In genomic region chr2:203629699-203630098, GRCh38 we compare ENCODE assay signal across 34 cellular contexts.
"Had no signal": no experiment of that assay in that cellular context is flagged by ENCODE, and none has a peak within 500 bp of the region (broad histone marks: within the 10 kb centered on the region; RNA-seq: fewer than 3 reads in every experiment).

No MANE protein-coding gene starts in this region.

- H3K9me3 ChIP-seq: MG63, SJCRH30 had no signal

- H3K27me3 Mint-ChIP-seq: activated CD4-positive, alpha-beta memory T cell treated with anti-CD3 and anti-CD28 coated beads for 36 hours; activated naive CD8-positive, alpha-beta T cell treated with anti-CD3 and anti-CD28 coated beads for 36 hours; activated T-helper 17 cell treated with anti-CD3 and anti-CD28 coated beads, Interleukin-2, amount 50 U/mL, for 72 hours had no signal

- H3K27ac ChIP-seq: brain microvascular endothelial cell, cardiac muscle cell, SJCRH30, SK-N-MC had no signal

- ATAC-seq: activated CD8-positive, alpha-beta memory T cell treated with anti-CD3 and anti-CD28 coated beads, Interleukin-2, amount 10 ng/mL, durations not matched to agents 7 days and 5 days; activated T-cell treated with anti-CD3 and anti-CD28 coated beads, Interleukin-2, amount 50 U/mL, for 72 hours; activated T-helper 17 cell treated with anti-CD3 and anti-CD28 coated beads, Interleukin-2, amount 50 U/mL, for 72 hours; K562; Panc1; WTC11 had no signal

- H3K4me3 Mint-ChIP-seq: activated CD4-positive, alpha-beta memory T cell treated with anti-CD3 and anti-CD28 coated beads for 36 hours; activated CD8-positive, alpha-beta memory T cell treated with anti-CD3 and anti-CD28 coated beads, Interleukin-2, amount 10 ng/mL, durations not matched to agents 7 days and 5 days; activated naive CD8-positive, alpha-beta T cell treated with anti-CD3 and anti-CD28 coated beads for 36 hours; activated T-cell treated with anti-CD3 and anti-CD28 coated beads, Interleukin-2, amount 50 U/mL, for 72 hours; activated T-helper 17 cell treated with anti-CD3 and anti-CD28 coated beads, Interleukin-2, amount 50 U/mL, for 72 hours; WTC11 had no signal

- DNase-seq: activated CD4-positive, alpha-beta memory T cell treated with anti-CD3 and anti-CD28 coated beads for 36 hours; activated CD4-positive, alpha-beta T cell treated with anti-CD3 and anti-CD28 coated beads for 4 hours; activated CD4-positive, alpha-beta T cell treated with anti-CD3 and anti-CD28 coated beads, Interleukin-2, amount 50 U/mL, for 1 hour; activated CD4-positive, CD25-positive, alpha-beta regulatory T cell treated with anti-CD3 and anti-CD28 coated beads, Interleukin-2, amount 50 U/mL, for 72 hours; activated CD8-positive, alpha-beta memory T cell treated with anti-CD3 and anti-CD28 coated beads for 24 hours; activated CD8-positive, alpha-beta memory T cell treated with anti-CD3 and anti-CD28 coated beads, Interleukin-2, amount 10 ng/mL, durations not matched to agents 7 days and 5 days; activated CD8-positive, alpha-beta memory T cell treated with anti-CD3 and anti-CD28 coated beads, Interleukin-2, amount 50 U/mL, for 48 hours; activated effector memory CD4-positive, alpha-beta T cell treated with anti-CD3 and anti-CD28 coated beads, Interleukin-2, amount 50 U/mL, for 16 hours; activated naive CD4-positive, alpha-beta T cell; activated naive CD4-positive, alpha-beta T cell treated with anti-CD3 and anti-CD28 coated beads, Interleukin-2, amount 50 U/mL, for 16 hours; activated naive CD8-positive, alpha-beta T cell treated with anti-CD3 and anti-CD28 coated beads for 36 hours; activated T-cell treated with anti-CD3 and anti-CD28 coated beads, Interleukin-2, amount 50 U/mL, for 1 hour; activated T-cell treated with anti-CD3 and anti-CD28 coated beads, Interleukin-2, amount 50 U/mL, for 72 hours; amniotic stem cell; aorta; brain microvascular endothelial cell; MG63; NCI-H1048; NCI-H1105 treated with DMSO at 0.1 percent for 48 hours; NCI-H1436; NCI-H1694; NCI-H1930; NCI-H2081 treated with DMSO at 0.1 percent for 48 hours; NCI-H345; NCI-H524 treated with DMSO at 0.1 percent for 48 hours; SHP77; SJCRH30; T1000 had no signal

- H3K4me1 Mint-ChIP-seq: activated CD8-positive, alpha-beta memory T cell treated with anti-CD3 and anti-CD28 coated beads, Interleukin-2, amount 10 ng/mL, durations not matched to agents 7 days and 5 days; activated naive CD8-positive, alpha-beta T cell treated with anti-CD3 and anti-CD28 coated beads for 36 hours; activated T-helper 17 cell treated with anti-CD3 and anti-CD28 coated beads, Interleukin-2, amount 50 U/mL, for 72 hours; WTC11 had no signal

- H3K4me3 ChIP-seq: cardiac muscle cell, K562, MG63, SJCRH30, SK-N-MC had no signal

- H3K9me3 Mint-ChIP-seq: activated CD4-positive, alpha-beta memory T cell treated with anti-CD3 and anti-CD28 coated beads for 36 hours; activated naive CD8-positive, alpha-beta T cell treated with anti-CD3 and anti-CD28 coated beads for 36 hours; activated T-helper 17 cell treated with anti-CD3 and anti-CD28 coated beads, Interleukin-2, amount 50 U/mL, for 72 hours had no signal

- H3K36me3 ChIP-seq: brain microvascular endothelial cell, cardiac muscle cell, MG63, SJCRH30 had no signal

- H3K36me3 Mint-ChIP-seq: activated CD4-positive, alpha-beta memory T cell treated with anti-CD3 and anti-CD28 coated beads for 36 hours; activated CD8-positive, alpha-beta memory T cell treated with anti-CD3 and anti-CD28 coated beads, Interleukin-2, amount 10 ng/mL, durations not matched to agents 7 days and 5 days; activated naive CD8-positive, alpha-beta T cell treated with anti-CD3 and anti-CD28 coated beads for 36 hours; WTC11 had no signal

- H3K27ac Mint-ChIP-seq: activated CD4-positive, alpha-beta memory T cell treated with anti-CD3 and anti-CD28 coated beads for 36 hours; activated CD8-positive, alpha-beta memory T cell treated with anti-CD3 and anti-CD28 coated beads, Interleukin-2, amount 10 ng/mL, durations not matched to agents 7 days and 5 days; activated naive CD8-positive, alpha-beta T cell treated with anti-CD3 and anti-CD28 coated beads for 36 hours; activated T-cell treated with anti-CD3 and anti-CD28 coated beads, Interleukin-2, amount 50 U/mL, for 72 hours; activated T-helper 17 cell treated with anti-CD3 and anti-CD28 coated beads, Interleukin-2, amount 50 U/mL, for 72 hours; WTC11 had no signal

- H3K27me3 ChIP-seq: brain microvascular endothelial cell, cardiac muscle cell, MG63, SJCRH30 had no signal
